Comparison of ENCODE assay signal across 8 cellular contexts in genomic region chr17:136534-136933, GRCh38. TPM values are rescaled to one million over a fixed set of nuclear protein-coding genes. Genes with fewer than 3 reads are reported as not detected.
DNase-seq lines count a peak whose midpoint lies in the region; ATAC-seq and TF ChIP-seq lines count a peak whose summit lies in the region.
"Not testable (repeated sequence)": the region's sequence is repeated elsewhere in the genome, so short reads cannot be mapped to it uniquely, and the experiment has no call there.

No MANE protein-coding gene starts in this region.

- not testable (repeated sequence) for H3K27ac Mint-ChIP-seq in central memory CD8-positive, alpha-beta T cell (ENCODE audit: low read depth)

- not testable (repeated sequence) for H3K36me3 Mint-ChIP-seq in central memory CD8-positive, alpha-beta T cell (ENCODE audit: insufficient read depth)

- H3K9me3 Mint-ChIP-seq in central memory CD8-positive, alpha-beta T cell: not testable (repeated sequence)

- ATAC-seq in HG02678 (IDR thresholded peaks at IDR 0.05; ENCODE audit: unreplicated experiment): peak; percentile 65
- ATAC-seq in central memory CD8-positive, alpha-beta T cell (replicated peaks; ENCODE audit: extremely low read depth, poor library complexity, severe bottlenecking): peak; percentile 91
- peak; percentile 95 for ATAC-seq in left lung

- H3K4me3 ChIP-seq in left lung, suprapubic skin: not testable (repeated sequence)

- intact Hi-C loops in left lung (cut with DNase I): not testable (repeated sequence)

- not testable (repeated sequence) for TF ChIP-seq EP300 in suprapubic skin (IDR thresholded peaks at IDR 0.05)

- WGBS in suprapubic skin: no CpG with 5 or more reads among the region's 4 CpGs

- H3K4me3 Mint-ChIP-seq in central memory CD8-positive, alpha-beta T cell: peak overlapping the region; percentile 20

- TF ChIP-seq CTCF in GM12872 (IDR thresholded peaks at IDR 0.05; ENCODE audit: insufficient read depth, low read depth, low read length): peak; percentile 40; the same call in 2 of the 3 replicates
- 0 out of 2 replicates have a peak, but pooled peaks have one; percentile 9 for TF ChIP-seq CTCF in RWPE1 (conservative IDR thresholded peaks at IDR 0.05; ENCODE audit: low read depth)
- TF ChIP-seq CTCF in left lung (IDR thresholded peaks at IDR 0.05): peak; percentile 49 to 68
- peak in 1 of 2 donors; percentile 50 for TF ChIP-seq CTCF in suprapubic skin (IDR thresholded peaks at IDR 0.05)

- not testable (repeated sequence) for H3K27me3 ChIP-seq in left lung, suprapubic skin

- H3K4me1 ChIP-seq in left lung, suprapubic skin: not testable (repeated sequence)

- H3K36me3 ChIP-seq in left lung, suprapubic skin: not testable (repeated sequence)

- not testable (repeated sequence) for H3K4me1 Mint-ChIP-seq in central memory CD8-positive, alpha-beta T cell

- H3K27ac ChIP-seq in RWPE1, left lung, suprapubic skin: not testable (repeated sequence)

- DNase-seq in RWPE1 (ENCODE audit: low spot score): not testable (repeated sequence)
- peak; percentile 85 for DNase-seq in activated CD8-positive, alpha-beta memory T cell treated with anti-CD3 and anti-CD28 coated beads, Interleukin-2, amount 50 U/mL, for 48 hours
- peak; percentile 48 to 63 for DNase-seq in central memory CD8-positive, alpha-beta T cell (ENCODE audit: low spot score in 2 of 2)
- peak; percentile 74 to 87 for DNase-seq in left lung
- peak; percentile 57 to 75 for DNase-seq in stimulated activated CD4-positive, alpha-beta T cell treated with anti-CD3 and anti-CD28 coated beads, Interleukin-12 subunit alpha, Interleukin-12 subunit beta, amount 100 ng/mL, for 24 hours (ENCODE audit: low read depth in 2 of 2)
- peak; percentile 81 to 85 for DNase-seq in suprapubic skin (ENCODE audit: low spot score in 2 of 2)

- TF ChIP-seq POLR2A in suprapubic skin (IDR thresholded peaks at IDR 0.05): not testable (repeated sequence)

- POLR2A ChIA-PET in RWPE1 (lab: Yijun Ruan, JAX; ENCODE audit: low non-redundant PET): not testable (repeated sequence)

- H3K27me3 Mint-ChIP-seq in central memory CD8-positive, alpha-beta T cell: not testable (repeated sequence)

- CTCF ChIA-PET in RWPE1 (lab: Yijun Ruan, JAX): not testable (repeated sequence)

- H3K9me3 ChIP-seq in left lung, suprapubic skin: not testable (repeated sequence)

RNA-seq across cellular contexts. Expression of gene SCGB1C2, which starts 0.8 kb away (rescaled TPM):
- total RNA-seq in left lung: not detected
- total RNA-seq in suprapubic skin: not detected

RNA-seq across cellular contexts. Expression of gene DOC2B, which starts 44.9 kb away (rescaled TPM):
- total RNA-seq in left lung (1 to 10 TPM; 2.4 to 6.9 TPM), suprapubic skin (10 to 100 TPM in 1 of 4 donors, 1 to 10 TPM in 3; 1.8 to 19.4 (median 6.1) TPM)
